In the genomic region with DNA sequence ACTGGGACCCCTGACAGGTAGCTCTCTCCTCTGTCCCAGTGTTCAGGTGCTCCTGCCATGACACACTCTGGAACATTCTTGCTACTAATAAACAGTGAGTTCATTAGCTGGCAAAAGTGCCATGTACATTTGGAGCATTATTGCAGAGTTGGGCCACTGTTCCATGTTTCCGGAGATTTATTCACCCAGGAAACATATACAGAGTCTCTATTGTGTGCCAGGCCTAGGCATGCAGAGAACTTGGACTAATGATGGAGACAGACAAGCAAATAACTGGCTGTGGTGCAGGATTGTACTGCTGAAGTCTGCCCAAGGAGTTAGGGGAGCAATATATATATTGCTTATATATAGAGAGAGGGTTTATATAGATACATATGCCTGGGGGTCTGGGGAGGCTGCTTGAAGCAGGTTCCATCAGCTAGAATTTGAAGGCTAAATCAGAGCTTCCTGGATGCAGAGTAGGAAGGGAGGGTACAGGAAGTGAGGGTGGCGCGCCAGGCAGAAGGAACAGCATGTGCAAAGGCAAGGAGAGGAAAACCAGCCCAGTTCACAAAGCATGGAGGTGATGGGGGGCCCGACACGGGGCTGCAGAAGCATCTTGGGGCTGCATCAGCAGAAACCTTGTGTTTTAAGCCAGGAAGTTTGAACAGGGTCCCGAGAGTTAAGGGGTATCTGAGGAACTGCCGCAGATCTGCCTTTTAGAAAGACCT, we compare ENCODE assay signal across 20 cellular contexts. TPM values are rescaled to one million over a fixed set of nuclear protein-coding genes. Genes with fewer than 3 reads are reported as not detected.
A peak's percentile ranks its signal among the peaks of the same experiment; 100 is the strongest.
DNase-seq lines count a peak whose midpoint lies in the region; ATAC-seq, FAIRE-seq and TF ChIP-seq lines count a peak whose summit lies in the region.
"Had no signal": no experiment of that assay in that cellular context is flagged by ENCODE, and none has a peak within 500 bp of the region (broad histone marks: within the 10 kb centered on the region; RNA-seq: fewer than 3 reads in every experiment).

No MANE protein-coding gene starts in this region.

- H3K4me1 ChIP-seq in HepG2 (ENCODE audit: insufficient read depth, low read length) (peaks cover 36% of the 10 kb centered on the region), right lobe of liver (peaks cover 0 to 15% (median 6%) of the 10 kb centered on the region in 4 donors), gastrocnemius medialis (peaks cover 50 to 51% of the 10 kb centered on the region in 2 donors)

- no peaks in the 10 kb centered on the region for H3K79me2 ChIP-seq in HepG2 (ENCODE audit: insufficient read depth, low read length)

- H3K9me3 ChIP-seq in HepG2 (ENCODE audit: low read length) (no peaks in the 10 kb centered on the region), right lobe of liver (no peaks in the 10 kb centered on the region), gastrocnemius medialis (no peaks in the 10 kb centered on the region)
- H3K9me3 ChIP-seq: BLaER1 treated with 17β-estradiol and CSF1 and Interleukin-3, amounts not matched to agents 10 nM and 100 nM; Peyer's patch had no signal

- no peak overlapping the region for H2AFZ ChIP-seq in HepG2 (ENCODE audit: low read length)

- no peak overlapping the region for H3K27ac ChIP-seq in HepG2 (ENCODE audit: extremely low read length, insufficient read depth, low read length)
- H3K27ac ChIP-seq in right lobe of liver, result no peak overlapping the region
- peak overlapping the region; percentile 86 to 98 (median 95) for H3K27ac ChIP-seq in gastrocnemius medialis
- H3K27ac ChIP-seq: BLaER1 treated with 17β-estradiol and CSF1 and Interleukin-3, amounts not matched to agents 10 nM and 100 nM; Peyer's patch had no signal

- no peaks in the 10 kb centered on the region for H4K20me1 ChIP-seq in HepG2 (ENCODE audit: insufficient read depth, low read length)
- H4K20me1 ChIP-seq: BLaER1 treated with 17β-estradiol and CSF1 and Interleukin-3, amounts not matched to agents 10 nM and 100 nM had no signal

- no peak for TF ChIP-seq RAD21 in HepG2 (CRISPR knock-in tag; IDR thresholded peaks at IDR 0.05)

- DNase-seq in HepG2 (ENCODE audit: low spot score) (no peak), right lobe of liver (no peak), glutamatergic neuron (no peak), gastrocnemius medialis (no peak), posterior vena cava (ENCODE audit: low spot score) (no peak), activated gamma-delta T cell treated with Interleukin-2 at 50 U/mL for 16 hours (no peak), ACHN (no peak)
- no peak for DNase-seq in activated naive CD4-positive, alpha-beta T cell (lab: John Stamatoyannopoulos, UW)
- DNase-seq: CD8-positive, alpha-beta memory T cell; DMS79 treated with DMSO at 0.1 percent for 48 hours; HCEC 1CT; MM.1S; NCI-H1105; NCI-H1694; NCI-H2107; NCI-H226; NCI-H524 treated with DMSO at 0.1 percent for 48 hours; Peyer's patch; Right ventricle myocardium superior had no signal

- no peaks in the 10 kb centered on the region for H3K36me3 ChIP-seq in HepG2 (replicated peaks in 1 of 2; ENCODE audit: control insufficient read depth in 1 of 2, insufficient read depth in 2 of 2, low read length in 2 of 2)
- H3K36me3 ChIP-seq in right lobe of liver, result no peaks in the 10 kb centered on the region
- no peaks in the 10 kb centered on the region for H3K36me3 ChIP-seq in gastrocnemius medialis
- H3K36me3 ChIP-seq: BLaER1 treated with 17β-estradiol and CSF1 and Interleukin-3, amounts not matched to agents 10 nM and 100 nM; Peyer's patch had no signal

- peak overlapping the region; percentile 44; the same call in 1 of the 2 replicates for H3K4me2 ChIP-seq in HepG2 (ENCODE audit: low read depth, low read length)
- H3K4me2 ChIP-seq: BLaER1 treated with 17β-estradiol and CSF1 and Interleukin-3, amounts not matched to agents 10 nM and 100 nM had no signal

- in situ Hi-C loops in HepG2 (cut with HindIII; ENCODE audit: extremely low pct_ligation_motif_present, low pct_unique_long_range_greater_than_20kb), result no loop called here
- in situ Hi-C loops in gastrocnemius medialis (cut with MboI; ENCODE audit: low sequenced_read_pairs in 4 of 4), result no loop called here
- in situ Hi-C loops in ACHN (cut with HindIII; ENCODE audit: low pct_ligation_motif_present, low pct_unique_long_range_greater_than_20kb, low sequenced_read_pairs), result no loop called here

- no peak overlapping the region for H3K9ac ChIP-seq in HepG2 (ENCODE audit: insufficient read depth, low read depth, low read length)
- H3K9ac ChIP-seq: BLaER1 treated with 17β-estradiol and CSF1 and Interleukin-3, amounts not matched to agents 10 nM and 100 nM had no signal

- H3K4me3 ChIP-seq in HepG2 (replicated peaks in 1 of 3; ENCODE audit: insufficient read depth in 1 of 3, low read depth in 2 of 3, low read length in 3 of 3) (no peak overlapping the region), right lobe of liver (no peak overlapping the region), gastrocnemius medialis (no peak overlapping the region)
- H3K4me3 ChIP-seq: BLaER1 treated with 17β-estradiol and CSF1 and Interleukin-3, amounts not matched to agents 10 nM and 100 nM; Peyer's patch had no signal

- no peak for TF ChIP-seq POLR2A in HepG2 (IDR thresholded peaks at IDR 0.05; ENCODE audit: insufficient read depth in 1 of 2, low read depth in 2 of 2, low read length in 2 of 2)
- TF ChIP-seq POLR2A in right lobe of liver (IDR thresholded peaks at IDR 0.05), result no peak
- no peak for TF ChIP-seq POLR2A in gastrocnemius medialis (IDR thresholded peaks at IDR 0.05)

- TF ChIP-seq CTCF in HepG2 (CRISPR knock-in tag; IDR thresholded peaks at IDR 0.05) (no peak), right lobe of liver (IDR thresholded peaks at IDR 0.05) (no peak), glutamatergic neuron (IDR thresholded peaks at IDR 0.05; ENCODE audit: partially characterized antibody, unreplicated experiment) (no peak), gastrocnemius medialis (IDR thresholded peaks at IDR 0.05 in 4 of 5, conservative IDR thresholded peaks at IDR 0.05 in 1 of 5) (no peak)

- H3K36me3 Mint-ChIP-seq in glutamatergic neuron (ENCODE audit: unreplicated experiment), result no peaks in the 10 kb centered on the region

- H3K27ac Mint-ChIP-seq in glutamatergic neuron (ENCODE audit: unreplicated experiment), result peak overlapping the region; percentile 46

- POLR2A ChIA-PET in HepG2 (lab: Yijun Ruan, JAX), result no interaction called here

- peaks cover 1 to 11% of the 10 kb centered on the region in 2 experiments; a peak in 3 of 5 replicates for H3K27me3 ChIP-seq in HepG2 (ENCODE audit: control insufficient read depth in 1 of 2, insufficient read depth in 2 of 2, low read length in 2 of 2)
- H3K27me3 ChIP-seq in right lobe of liver, result no peaks in the 10 kb centered on the region
- H3K27me3 ChIP-seq in gastrocnemius medialis, result no peaks in the 10 kb centered on the region
- H3K27me3 ChIP-seq: BLaER1 treated with 17β-estradiol and CSF1 and Interleukin-3, amounts not matched to agents 10 nM and 100 nM; Peyer's patch had no signal

- FAIRE-seq in HepG2 (lab: Jason Lieb, UNC), result no peak

- H3K4me3 Mint-ChIP-seq in glutamatergic neuron (ENCODE audit: unreplicated experiment), result no peak overlapping the region
- H3K4me3 Mint-ChIP-seq: CD8-positive, alpha-beta memory T cell had no signal

- 60% methylated on average over 7 of the region's 7 CpGs for WGBS in HepG2 (ENCODE audit: low lambda C conversion rate)
- 92% methylated on average over 5 of the region's 7 CpGs for WGBS in right lobe of liver (ENCODE audit: insufficient coverage, low coverage, low lambda C conversion rate, missing lambda C conversion rate)

- TF ChIP-seq EP300 in HepG2 (IDR thresholded peaks at IDR 0.05; ENCODE audit: low read depth in 2 of 2, low read length in 2 of 2) (no peak), HepG2 (CRISPR knock-in tag; IDR thresholded peaks at IDR 0.05; ENCODE audit: borderline replicate concordance) (no peak)

- CTCF ChIA-PET in HepG2 (lab: Yijun Ruan, JAX; ENCODE audit: low intra/inter-chr PET ratio, low total read pairs), result no interaction called here

- H3K9me3 Mint-ChIP-seq in glutamatergic neuron (ENCODE audit: unreplicated experiment), result no peaks in the 10 kb centered on the region
- H3K9me3 Mint-ChIP-seq: CD8-positive, alpha-beta memory T cell had no signal

- H3K27me3 Mint-ChIP-seq in glutamatergic neuron (ENCODE audit: unreplicated experiment), result peaks cover 4% of the 10 kb centered on the region

- peaks cover 8% of the 10 kb centered on the region for H3K4me1 Mint-ChIP-seq in glutamatergic neuron (ENCODE audit: low read depth, unreplicated experiment)
- H3K4me1 Mint-ChIP-seq: CD8-positive, alpha-beta memory T cell had no signal

- ATAC-seq in HepG2 (no peak), right lobe of liver (no peak), gastrocnemius medialis (no peak)

- intact Hi-C loops in HepG2 (cut with micrococcal nuclease; ENCODE audit: unreplicated experiment) (no loop called here), right lobe of liver (cut with DNase I) (no loop called here), gastrocnemius medialis (cut with DNase I; ENCODE audit: low total_unique reads) (no loop called here), posterior vena cava (cut with DNase I) (loop anchor here in 1 of 2 donors (5.0 kb wide), 1 partner anchor 1398 kb away; no protein-coding TSS in a partner anchor)

- BruUV-seq in HepG2 (replicated peaks; lab: Mats Ljungman, UMichigan), result no TSS peak

RNA-seq across cellular contexts. Expression of a gene that starts 22.7 kb away (rescaled TPM):
- total RNA-seq in HepG2 (2016; rRNA removed; fragmentation: Illumina TruSeq; extraction: Trizol) (10.0 and 10.1 TPM in 2 replicates), right lobe of liver (10 to 100 TPM in 4 of 6 experiments, 1 to 10 TPM in 2; 5.9 to 18.6 (median 10.6) TPM), glutamatergic neuron (ENCODE audit: unreplicated experiment) (63.9 TPM), gastrocnemius medialis (10 to 100 TPM; 41.0 to 68.5 (median 61.3) TPM), posterior vena cava (10 to 100 TPM in 1 of 2 donors, 1 to 10 TPM in 1; 9.7 to 10.4 TPM)
- 2.6 and 4.1 TPM in 2 replicates for total RNA-seq in HepG2 (2016; cell fraction: cytosol; rRNA removed; fragmentation: Illumina TruSeq; extraction: Trizol; ENCODE audit: low read depth)
- total RNA-seq in HepG2 (2016; cell fraction: insoluble cytoplasmic fraction; rRNA removed; fragmentation: Illumina TruSeq; extraction: Trizol), result 6.6 and 8.8 TPM in 2 replicates
- total RNA-seq in HepG2 (2016; cell fraction: membrane; rRNA removed; fragmentation: Illumina TruSeq; extraction: Trizol), result 4.1 and 4.5 TPM in 2 replicates
- total RNA-seq in HepG2 (2016; cell fraction: nucleus; rRNA removed; fragmentation: Illumina TruSeq; extraction: Trizol), result 8.1 and 10.7 TPM in 2 replicates
- polyA plus RNA-seq in HepG2 (2011; rRNA removed), result 16.4 and 18.4 TPM in 2 replicates
- polyA plus RNA-seq in HepG2 (2011; cell fraction: cytosol; rRNA removed), result 13.7 and 15.2 TPM in 2 replicates
- 36.9 and 55.6 TPM in 2 replicates for polyA plus RNA-seq in HepG2 (2011; cell fraction: nucleus; rRNA removed)
- 17.7 and 30.3 TPM in 2 replicates for polyA plus RNA-seq in HepG2 (2012)
- polyA plus RNA-seq in HepG2 (2016; cell fraction: cytosol; fragmentation: Illumina TruSeq; extraction: Trizol; ENCODE audit: low read depth), result 1.3 and 1.6 TPM in 2 replicates
- polyA plus RNA-seq in HepG2 (2016; cell fraction: insoluble cytoplasmic fraction; fragmentation: Illumina TruSeq; extraction: Trizol; ENCODE audit: low read depth), result 9.2 and 12.3 TPM in 2 replicates
- 2.9 and 3.7 TPM in 2 replicates for polyA plus RNA-seq in HepG2 (2016; cell fraction: membrane; fragmentation: Illumina TruSeq; extraction: Trizol; ENCODE audit: low read depth)
- 36.8 and 40.3 TPM in 2 replicates for polyA plus RNA-seq in HepG2 (2016; cell fraction: nucleus; fragmentation: Illumina TruSeq; extraction: Trizol; ENCODE audit: insufficient read depth, low read depth)
- polyA minus RNA-seq in HepG2 (2011; rRNA and poly(A)+ RNA removed; ENCODE audit: low replicate concordance), result 1.7 and 22.0 TPM in 2 replicates
- polyA minus RNA-seq in HepG2 (2011; cell fraction: cytosol; rRNA and poly(A)+ RNA removed), result 6.0 and 8.7 TPM in 2 replicates
- polyA minus RNA-seq in HepG2 (2011; cell fraction: nucleus; rRNA and poly(A)+ RNA removed), result 31.8 and 34.1 TPM in 2 replicates

Comparison
In these comparisons a context has a peak if more than half of its experiments do, and no peak if none do; other contexts are left out.
1. H3K27ac ChIP-seq: peak in gastrocnemius medialis (4 of 4); none in HepG2 (single experiment) and right lobe of liver (0 of 3).